In genomic region chr2:169362346-169363026, GRCh38 we compare ENCODE assay signal across 8 cellular contexts. TPM values are rescaled to one million over a fixed set of nuclear protein-coding genes. Genes with fewer than 3 reads are reported as not detected.
DNase-seq lines count a peak whose midpoint lies in the region; ATAC-seq and TF ChIP-seq lines count a peak whose summit lies in the region.

Gene LRP2, minus strand, starts transcription at chr2:169362534. Its CDS starts 135 bp downstream, at chr2:169362399.

- peak within 1 kb of the TSS; percentile 29 to 68 (median 49) for H3K4me3 ChIP-seq in esophagus squamous epithelium
- peak within 1 kb of the TSS; percentile 58 for H3K4me3 ChIP-seq in upper lobe of right lung

- TF ChIP-seq POLR2A in esophagus squamous epithelium (IDR thresholded peaks at IDR 0.05) = no peak

- H3K27me3 ChIP-seq in esophagus squamous epithelium (peaks cover 12 to 71% (median 16%) of the 10 kb centered on the region in 4 donors), upper lobe of right lung (peaks cover 43% of the 10 kb centered on the region)

- ATAC-seq in naive thymus-derived CD8-positive, alpha-beta T cell = peak; percentile 31 to 46
- ATAC-seq in upper lobe of right lung (peak; percentile 44), HG03439 (IDR thresholded peaks at IDR 0.05; ENCODE audit: unreplicated experiment) (no peak), HG02642 (IDR thresholded peaks at IDR 0.05; ENCODE audit: poor library complexity, unreplicated experiment) (no peak)

- H3K9me3 ChIP-seq in esophagus squamous epithelium (no peaks in the 10 kb centered on the region), upper lobe of right lung (no peaks in the 10 kb centered on the region)

- no peaks in the 10 kb centered on the region for H3K9me3 Mint-ChIP-seq in naive thymus-derived CD8-positive, alpha-beta T cell

- peaks cover 0 to 7% (median 0%) of the 10 kb centered on the region in 3 donors for H3K36me3 Mint-ChIP-seq in naive thymus-derived CD8-positive, alpha-beta T cell

- H3K4me1 ChIP-seq in esophagus squamous epithelium (peaks cover 22 to 46% (median 29%) of the 10 kb centered on the region in 3 donors), upper lobe of right lung (peaks cover 25% of the 10 kb centered on the region)

- H3K4me3 Mint-ChIP-seq in naive thymus-derived CD8-positive, alpha-beta T cell = peak within 1 kb of the TSS; percentile 83 to 97 (median 95)

- POLR2A ChIA-PET in naive thymus-derived CD8-positive, alpha-beta T cell (lab: Charles Lee) = no interaction called here

- H3K27me3 Mint-ChIP-seq in naive thymus-derived CD8-positive, alpha-beta T cell = peaks cover 19 to 61% (median 46%) of the 10 kb centered on the region in 5 donors

- no peak within 1 kb of the TSS for H3K27ac ChIP-seq in esophagus squamous epithelium
- no peak within 1 kb of the TSS for H3K27ac ChIP-seq in upper lobe of right lung

- DNase-seq in NCI-H345 (lab: John Stamatoyannopoulos, UW) = peak; percentile 26
- no peak for DNase-seq in NCI-H345 treated with DMSO at 0.1 percent for 48 hours (lab: John Stamatoyannopoulos, UW; ENCODE audit: unreplicated experiment)
- DNase-seq in activated CD4-positive, alpha-beta T cell treated with anti-CD3 and anti-CD28 coated beads, Interleukin-2, amount 50 U/mL, for 48 hours = peak; percentile 20 to 26
- DNase-seq in esophagus squamous epithelium (lab: John Stamatoyannopoulos, UW) = no peak
- peak in 6 of 10 donors; percentile 8 to 60 (median 29) for DNase-seq in naive thymus-derived CD8-positive, alpha-beta T cell
- peak; percentile 74 for DNase-seq in upper lobe of right lung

- 1 to 2% methylated on average over 16 to 24 of the region's 63 CpGs for WGBS in esophagus squamous epithelium, 2 donors

- no peaks in the 10 kb centered on the region for H3K36me3 ChIP-seq in esophagus squamous epithelium
- H3K36me3 ChIP-seq in upper lobe of right lung = no peaks in the 10 kb centered on the region

- TF ChIP-seq CTCF in esophagus squamous epithelium (IDR thresholded peaks at IDR 0.05) (no peak), upper lobe of right lung (IDR thresholded peaks at IDR 0.05) (no peak)

- intact Hi-C loops in esophagus squamous epithelium (cut with DNase I) (no loop called here), upper lobe of right lung (cut with DNase I) (no loop called here)

- peaks cover 26 to 44% (median 38%) of the 10 kb centered on the region in 4 donors for H3K4me1 Mint-ChIP-seq in naive thymus-derived CD8-positive, alpha-beta T cell

- peak within 1 kb of the TSS in 4 of 10 donors; percentile 24 to 86 (median 43) for H3K27ac Mint-ChIP-seq in naive thymus-derived CD8-positive, alpha-beta T cell

RNA-seq across cellular contexts. Expression of gene LRP2, which starts in this region (rescaled TPM):
- under 1 TPM in 2 of 4 donors, not detected in 2; under 0.01 to 0.04 TPM for total RNA-seq in esophagus squamous epithelium
- not detected for total RNA-seq in naive thymus-derived CD8-positive, alpha-beta T cell
- polyA plus RNA-seq in naive thymus-derived CD8-positive, alpha-beta T cell = not detected
- total RNA-seq in upper lobe of right lung = 36.6 TPM

Comparison
In these comparisons a context has a peak if more than half of its experiments do, and no peak if none do; other contexts are left out.
1. RNA of gene LRP2 (total RNA-seq): 36.6 TPM in upper lobe of right lung (single experiment); under 0.01 to 0.04 TPM in esophagus squamous epithelium and not detected in naive thymus-derived CD8-positive, alpha-beta T cell; every median in the first group is over 10 times any median in the second.
2. DNase-seq: peak in NCI-H345 (single experiment), activated CD4-positive, alpha-beta T cell treated with anti-CD3 and anti-CD28 coated beads, Interleukin-2, amount 50 U/mL, for 48 hours (2 of 2) and upper lobe of right lung (single experiment); none in NCI-H345 treated with DMSO at 0.1 percent for 48 hours (single experiment) and esophagus squamous epithelium (single experiment).
3. Peak in DNase-seq and ATAC-seq in naive thymus-derived CD8-positive, alpha-beta T cell; RNA of the gene not detected or under 1 TPM.